Comparison of ENCODE assay signal across 1 cellular context in the genomic region with DNA sequence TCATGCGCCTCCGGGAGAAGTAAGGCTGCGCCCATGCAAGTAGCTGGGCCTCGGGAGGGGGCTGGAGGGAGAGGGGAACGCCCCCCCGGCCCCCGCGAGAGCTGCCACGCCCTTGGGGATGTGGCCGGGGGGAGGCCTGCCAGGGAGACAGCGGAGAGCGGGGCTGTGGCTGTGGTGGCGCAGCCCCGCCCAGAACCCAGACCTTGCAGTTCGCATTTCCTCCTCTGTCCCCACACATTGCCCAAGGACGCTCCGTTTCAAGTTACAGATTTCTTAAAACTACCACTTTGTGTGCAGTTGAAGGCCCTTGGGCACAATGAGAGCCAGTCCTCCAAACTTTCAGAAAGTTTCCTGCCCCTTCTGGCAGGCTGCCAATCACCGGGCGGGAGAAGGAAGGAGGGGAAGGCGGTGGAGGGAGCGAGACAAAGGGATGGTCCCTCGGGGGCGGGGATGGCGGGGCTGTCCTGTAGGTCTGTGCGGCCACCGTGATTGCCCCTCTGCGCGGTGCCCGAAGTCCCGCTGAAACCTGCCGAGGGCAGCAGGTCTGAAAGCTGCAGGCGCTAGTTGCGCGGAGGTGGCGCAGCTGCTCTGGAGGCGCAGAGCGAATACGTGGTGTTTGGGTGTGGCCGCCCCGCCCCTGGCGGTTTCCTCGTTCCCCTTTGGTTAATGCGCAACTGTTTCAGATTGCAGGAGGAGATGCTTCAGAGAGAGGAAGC.
A peak's percentile ranks its signal among the peaks of the same experiment; 100 is the strongest.
TF ChIP-seq lines count a peak whose summit lies in the region.

No MANE protein-coding gene starts in this region.

TF ChIP-seq in K562, 482 proteins besides CTCF, POLR2A, EP300 and RAD21 (continued from another document and continues in another):
- TF ChIP-seq, protein P1, sequence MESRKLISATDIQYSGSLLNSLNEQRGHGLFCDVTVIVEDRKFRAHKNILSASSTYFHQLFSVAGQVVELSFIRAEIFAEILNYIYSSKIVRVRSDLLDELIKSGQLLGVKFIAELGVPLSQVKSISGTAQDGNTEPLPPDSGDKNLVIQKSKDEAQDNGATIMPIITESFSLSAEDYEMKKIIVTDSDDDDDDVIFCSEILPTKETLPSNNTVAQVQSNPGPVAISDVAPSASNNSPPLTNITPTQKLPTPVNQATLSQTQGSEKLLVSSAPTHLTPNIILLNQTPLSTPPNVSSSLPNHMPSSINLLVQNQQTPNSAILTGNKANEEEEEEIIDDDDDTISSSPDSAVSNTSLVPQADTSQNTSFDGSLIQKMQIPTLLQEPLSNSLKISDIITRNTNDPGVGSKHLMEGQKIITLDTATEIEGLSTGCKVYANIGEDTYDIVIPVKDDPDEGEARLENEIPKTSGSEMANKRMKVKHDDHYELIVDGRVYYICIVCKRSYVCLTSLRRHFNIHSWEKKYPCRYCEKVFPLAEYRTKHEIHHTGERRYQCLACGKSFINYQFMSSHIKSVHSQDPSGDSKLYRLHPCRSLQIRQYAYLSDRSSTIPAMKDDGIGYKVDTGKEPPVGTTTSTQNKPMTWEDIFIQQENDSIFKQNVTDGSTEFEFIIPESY (CRISPR knock-in tag; IDR thresholded peaks at IDR 0.05): peak; percentile 19; the same call in 1 of the 2 replicates
- TF ChIP-seq ZNF197 (CRISPR knock-in tag; IDR thresholded peaks at IDR 0.05; ENCODE audit: low read depth): no peak
- TF ChIP-seq, protein P2, sequence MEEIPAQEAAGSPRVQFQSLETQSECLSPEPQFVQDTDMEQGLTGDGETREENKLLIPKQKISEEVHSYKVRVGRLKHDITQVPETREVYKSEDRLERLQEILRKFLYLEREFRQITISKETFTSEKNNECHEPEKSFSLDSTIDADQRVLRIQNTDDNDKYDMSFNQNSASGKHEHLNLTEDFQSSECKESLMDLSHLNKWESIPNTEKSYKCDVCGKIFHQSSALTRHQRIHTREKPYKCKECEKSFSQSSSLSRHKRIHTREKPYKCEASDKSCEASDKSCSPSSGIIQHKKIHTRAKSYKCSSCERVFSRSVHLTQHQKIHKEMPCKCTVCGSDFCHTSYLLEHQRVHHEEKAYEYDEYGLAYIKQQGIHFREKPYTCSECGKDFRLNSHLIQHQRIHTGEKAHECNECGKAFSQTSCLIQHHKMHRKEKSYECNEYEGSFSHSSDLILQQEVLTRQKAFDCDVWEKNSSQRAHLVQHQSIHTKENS (CRISPR knock-in tag; IDR thresholded peaks at IDR 0.05): no peak
- TF ChIP-seq ZNF174 (CRISPR knock-in tag; IDR thresholded peaks at IDR 0.05): no peak
- TF ChIP-seq, protein P3, sequence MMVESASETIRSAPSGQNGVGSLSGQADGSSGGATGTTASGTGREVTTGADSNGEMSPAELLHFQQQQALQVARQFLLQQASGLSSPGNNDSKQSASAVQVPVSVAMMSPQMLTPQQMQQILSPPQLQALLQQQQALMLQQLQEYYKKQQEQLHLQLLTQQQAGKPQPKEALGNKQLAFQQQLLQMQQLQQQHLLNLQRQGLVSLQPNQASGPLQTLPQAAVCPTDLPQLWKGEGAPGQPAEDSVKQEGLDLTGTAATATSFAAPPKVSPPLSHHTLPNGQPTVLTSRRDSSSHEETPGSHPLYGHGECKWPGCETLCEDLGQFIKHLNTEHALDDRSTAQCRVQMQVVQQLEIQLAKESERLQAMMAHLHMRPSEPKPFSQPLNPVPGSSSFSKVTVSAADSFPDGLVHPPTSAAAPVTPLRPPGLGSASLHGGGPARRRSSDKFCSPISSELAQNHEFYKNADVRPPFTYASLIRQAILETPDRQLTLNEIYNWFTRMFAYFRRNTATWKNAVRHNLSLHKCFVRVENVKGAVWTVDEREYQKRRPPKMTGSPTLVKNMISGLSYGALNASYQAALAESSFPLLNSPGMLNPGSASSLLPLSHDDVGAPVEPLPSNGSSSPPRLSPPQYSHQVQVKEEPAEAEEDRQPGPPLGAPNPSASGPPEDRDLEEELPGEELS (CRISPR knock-in tag; IDR thresholded peaks at IDR 0.05; ENCODE audit: borderline replicate concordance): peak; percentile 21; the same call in 1 of the 2 replicates
- TF ChIP-seq ZNF830 (CRISPR knock-in tag; IDR thresholded peaks at IDR 0.05): 0 out of 2 replicates have a peak, but pooled peaks have one; percentile 50
- TF ChIP-seq, protein P4, sequence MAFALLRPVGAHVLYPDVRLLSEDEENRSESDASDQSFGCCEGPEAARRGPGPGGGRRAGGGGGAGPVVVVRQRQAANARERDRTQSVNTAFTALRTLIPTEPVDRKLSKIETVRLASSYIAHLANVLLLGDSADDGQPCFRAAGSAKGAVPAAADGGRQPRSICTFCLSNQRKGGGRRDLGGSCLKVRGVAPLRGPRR (CRISPR knock-in tag; IDR thresholded peaks at IDR 0.05): no peak
- TF ChIP-seq, protein P5, sequence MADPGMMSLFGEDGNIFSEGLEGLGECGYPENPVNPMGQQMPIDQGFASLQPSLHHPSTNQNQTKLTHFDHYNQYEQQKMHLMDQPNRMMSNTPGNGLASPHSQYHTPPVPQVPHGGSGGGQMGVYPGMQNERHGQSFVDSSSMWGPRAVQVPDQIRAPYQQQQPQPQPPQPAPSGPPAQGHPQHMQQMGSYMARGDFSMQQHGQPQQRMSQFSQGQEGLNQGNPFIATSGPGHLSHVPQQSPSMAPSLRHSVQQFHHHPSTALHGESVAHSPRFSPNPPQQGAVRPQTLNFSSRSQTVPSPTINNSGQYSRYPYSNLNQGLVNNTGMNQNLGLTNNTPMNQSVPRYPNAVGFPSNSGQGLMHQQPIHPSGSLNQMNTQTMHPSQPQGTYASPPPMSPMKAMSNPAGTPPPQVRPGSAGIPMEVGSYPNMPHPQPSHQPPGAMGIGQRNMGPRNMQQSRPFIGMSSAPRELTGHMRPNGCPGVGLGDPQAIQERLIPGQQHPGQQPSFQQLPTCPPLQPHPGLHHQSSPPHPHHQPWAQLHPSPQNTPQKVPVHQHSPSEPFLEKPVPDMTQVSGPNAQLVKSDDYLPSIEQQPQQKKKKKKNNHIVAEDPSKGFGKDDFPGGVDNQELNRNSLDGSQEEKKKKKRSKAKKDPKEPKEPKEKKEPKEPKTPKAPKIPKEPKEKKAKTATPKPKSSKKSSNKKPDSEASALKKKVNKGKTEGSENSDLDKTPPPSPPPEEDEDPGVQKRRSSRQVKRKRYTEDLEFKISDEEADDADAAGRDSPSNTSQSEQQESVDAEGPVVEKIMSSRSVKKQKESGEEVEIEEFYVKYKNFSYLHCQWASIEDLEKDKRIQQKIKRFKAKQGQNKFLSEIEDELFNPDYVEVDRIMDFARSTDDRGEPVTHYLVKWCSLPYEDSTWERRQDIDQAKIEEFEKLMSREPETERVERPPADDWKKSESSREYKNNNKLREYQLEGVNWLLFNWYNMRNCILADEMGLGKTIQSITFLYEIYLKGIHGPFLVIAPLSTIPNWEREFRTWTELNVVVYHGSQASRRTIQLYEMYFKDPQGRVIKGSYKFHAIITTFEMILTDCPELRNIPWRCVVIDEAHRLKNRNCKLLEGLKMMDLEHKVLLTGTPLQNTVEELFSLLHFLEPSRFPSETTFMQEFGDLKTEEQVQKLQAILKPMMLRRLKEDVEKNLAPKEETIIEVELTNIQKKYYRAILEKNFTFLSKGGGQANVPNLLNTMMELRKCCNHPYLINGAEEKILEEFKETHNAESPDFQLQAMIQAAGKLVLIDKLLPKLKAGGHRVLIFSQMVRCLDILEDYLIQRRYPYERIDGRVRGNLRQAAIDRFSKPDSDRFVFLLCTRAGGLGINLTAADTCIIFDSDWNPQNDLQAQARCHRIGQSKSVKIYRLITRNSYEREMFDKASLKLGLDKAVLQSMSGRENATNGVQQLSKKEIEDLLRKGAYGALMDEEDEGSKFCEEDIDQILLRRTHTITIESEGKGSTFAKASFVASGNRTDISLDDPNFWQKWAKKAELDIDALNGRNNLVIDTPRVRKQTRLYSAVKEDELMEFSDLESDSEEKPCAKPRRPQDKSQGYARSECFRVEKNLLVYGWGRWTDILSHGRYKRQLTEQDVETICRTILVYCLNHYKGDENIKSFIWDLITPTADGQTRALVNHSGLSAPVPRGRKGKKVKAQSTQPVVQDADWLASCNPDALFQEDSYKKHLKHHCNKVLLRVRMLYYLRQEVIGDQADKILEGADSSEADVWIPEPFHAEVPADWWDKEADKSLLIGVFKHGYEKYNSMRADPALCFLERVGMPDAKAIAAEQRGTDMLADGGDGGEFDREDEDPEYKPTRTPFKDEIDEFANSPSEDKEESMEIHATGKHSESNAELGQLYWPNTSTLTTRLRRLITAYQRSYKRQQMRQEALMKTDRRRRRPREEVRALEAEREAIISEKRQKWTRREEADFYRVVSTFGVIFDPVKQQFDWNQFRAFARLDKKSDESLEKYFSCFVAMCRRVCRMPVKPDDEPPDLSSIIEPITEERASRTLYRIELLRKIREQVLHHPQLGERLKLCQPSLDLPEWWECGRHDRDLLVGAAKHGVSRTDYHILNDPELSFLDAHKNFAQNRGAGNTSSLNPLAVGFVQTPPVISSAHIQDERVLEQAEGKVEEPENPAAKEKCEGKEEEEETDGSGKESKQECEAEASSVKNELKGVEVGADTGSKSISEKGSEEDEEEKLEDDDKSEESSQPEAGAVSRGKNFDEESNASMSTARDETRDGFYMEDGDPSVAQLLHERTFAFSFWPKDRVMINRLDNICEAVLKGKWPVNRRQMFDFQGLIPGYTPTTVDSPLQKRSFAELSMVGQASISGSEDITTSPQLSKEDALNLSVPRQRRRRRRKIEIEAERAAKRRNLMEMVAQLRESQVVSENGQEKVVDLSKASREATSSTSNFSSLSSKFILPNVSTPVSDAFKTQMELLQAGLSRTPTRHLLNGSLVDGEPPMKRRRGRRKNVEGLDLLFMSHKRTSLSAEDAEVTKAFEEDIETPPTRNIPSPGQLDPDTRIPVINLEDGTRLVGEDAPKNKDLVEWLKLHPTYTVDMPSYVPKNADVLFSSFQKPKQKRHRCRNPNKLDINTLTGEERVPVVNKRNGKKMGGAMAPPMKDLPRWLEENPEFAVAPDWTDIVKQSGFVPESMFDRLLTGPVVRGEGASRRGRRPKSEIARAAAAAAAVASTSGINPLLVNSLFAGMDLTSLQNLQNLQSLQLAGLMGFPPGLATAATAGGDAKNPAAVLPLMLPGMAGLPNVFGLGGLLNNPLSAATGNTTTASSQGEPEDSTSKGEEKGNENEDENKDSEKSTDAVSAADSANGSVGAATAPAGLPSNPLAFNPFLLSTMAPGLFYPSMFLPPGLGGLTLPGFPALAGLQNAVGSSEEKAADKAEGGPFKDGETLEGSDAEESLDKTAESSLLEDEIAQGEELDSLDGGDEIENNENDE (IDR thresholded peaks at IDR 0.05; ENCODE audit: low read depth, low read length): no peak
- TF ChIP-seq, protein P6, sequence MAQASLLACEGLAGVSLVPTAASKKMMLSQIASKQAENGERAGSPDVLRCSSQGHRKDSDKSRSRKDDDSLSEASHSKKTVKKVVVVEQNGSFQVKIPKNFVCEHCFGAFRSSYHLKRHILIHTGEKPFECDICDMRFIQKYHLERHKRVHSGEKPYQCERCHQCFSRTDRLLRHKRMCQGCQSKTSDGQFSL (CRISPR knock-in tag; IDR thresholded peaks at IDR 0.05): no peak; the same call in 1 of the 2 replicates
- TF ChIP-seq, protein P6 (tag; IDR thresholded peaks at IDR 0.05): no peak
- TF ChIP-seq, protein P7, sequence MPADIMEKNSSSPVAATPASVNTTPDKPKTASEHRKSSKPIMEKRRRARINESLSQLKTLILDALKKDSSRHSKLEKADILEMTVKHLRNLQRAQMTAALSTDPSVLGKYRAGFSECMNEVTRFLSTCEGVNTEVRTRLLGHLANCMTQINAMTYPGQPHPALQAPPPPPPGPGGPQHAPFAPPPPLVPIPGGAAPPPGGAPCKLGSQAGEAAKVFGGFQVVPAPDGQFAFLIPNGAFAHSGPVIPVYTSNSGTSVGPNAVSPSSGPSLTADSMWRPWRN (IDR thresholded peaks at IDR 0.05; ENCODE audit: low read depth): no peak
- TF ChIP-seq, protein P8, sequence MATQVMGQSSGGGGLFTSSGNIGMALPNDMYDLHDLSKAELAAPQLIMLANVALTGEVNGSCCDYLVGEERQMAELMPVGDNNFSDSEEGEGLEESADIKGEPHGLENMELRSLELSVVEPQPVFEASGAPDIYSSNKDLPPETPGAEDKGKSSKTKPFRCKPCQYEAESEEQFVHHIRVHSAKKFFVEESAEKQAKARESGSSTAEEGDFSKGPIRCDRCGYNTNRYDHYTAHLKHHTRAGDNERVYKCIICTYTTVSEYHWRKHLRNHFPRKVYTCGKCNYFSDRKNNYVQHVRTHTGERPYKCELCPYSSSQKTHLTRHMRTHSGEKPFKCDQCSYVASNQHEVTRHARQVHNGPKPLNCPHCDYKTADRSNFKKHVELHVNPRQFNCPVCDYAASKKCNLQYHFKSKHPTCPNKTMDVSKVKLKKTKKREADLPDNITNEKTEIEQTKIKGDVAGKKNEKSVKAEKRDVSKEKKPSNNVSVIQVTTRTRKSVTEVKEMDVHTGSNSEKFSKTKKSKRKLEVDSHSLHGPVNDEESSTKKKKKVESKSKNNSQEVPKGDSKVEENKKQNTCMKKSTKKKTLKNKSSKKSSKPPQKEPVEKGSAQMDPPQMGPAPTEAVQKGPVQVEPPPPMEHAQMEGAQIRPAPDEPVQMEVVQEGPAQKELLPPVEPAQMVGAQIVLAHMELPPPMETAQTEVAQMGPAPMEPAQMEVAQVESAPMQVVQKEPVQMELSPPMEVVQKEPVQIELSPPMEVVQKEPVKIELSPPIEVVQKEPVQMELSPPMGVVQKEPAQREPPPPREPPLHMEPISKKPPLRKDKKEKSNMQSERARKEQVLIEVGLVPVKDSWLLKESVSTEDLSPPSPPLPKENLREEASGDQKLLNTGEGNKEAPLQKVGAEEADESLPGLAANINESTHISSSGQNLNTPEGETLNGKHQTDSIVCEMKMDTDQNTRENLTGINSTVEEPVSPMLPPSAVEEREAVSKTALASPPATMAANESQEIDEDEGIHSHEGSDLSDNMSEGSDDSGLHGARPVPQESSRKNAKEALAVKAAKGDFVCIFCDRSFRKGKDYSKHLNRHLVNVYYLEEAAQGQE (CRISPR knock-in tag; IDR thresholded peaks at IDR 0.05; ENCODE audit: low read depth): 0 out of 2 replicates have a peak, but pooled peaks have one; percentile 44
- peak; percentile 51 for TF ChIP-seq GABPB1 (CRISPR knock-in tag; IDR thresholded peaks at IDR 0.05)
- no peak for TF ChIP-seq PCBP2 (IDR thresholded peaks at IDR 0.05; ENCODE audit: low read depth, low read length, poor library complexity, severe bottlenecking)
- peak; percentile 37; the same call in 1 of the 2 replicates for TF ChIP-seq NR2C2 (CRISPR knock-in tag; IDR thresholded peaks at IDR 0.05)
- TF ChIP-seq NR2C2 (tag; IDR thresholded peaks at IDR 0.05): no peak; the same call in 1 of the 2 replicates
- TF ChIP-seq KAT7 (CRISPR knock-in tag; IDR thresholded peaks at IDR 0.05; ENCODE audit: borderline replicate concordance): peak; percentile 43; the same call in 1 of the 2 replicates
- peak; percentile 76 for TF ChIP-seq C11orf30 (IDR thresholded peaks at IDR 0.05; ENCODE audit: low read depth)
- TF ChIP-seq FOXP1 (CRISPR knock-in tag; IDR thresholded peaks at IDR 0.05): 0 out of 2 replicates have a peak, but pooled peaks have one; percentile 73
- TF ChIP-seq HNRNPK (IDR thresholded peaks at IDR 0.05; ENCODE audit: low read depth, low read length, poor library complexity, severe bottlenecking): no peak
- TF ChIP-seq STAG1 (CRISPR knock-in tag; IDR thresholded peaks at IDR 0.05; ENCODE audit: borderline replicate concordance): no peak
- TF ChIP-seq TGIF2 (CRISPR knock-in tag; IDR thresholded peaks at IDR 0.05): peak; percentile 8; the same call in 1 of the 2 replicates
- no peak for TF ChIP-seq KLF16 (IDR thresholded peaks at IDR 0.05)
- no peak for TF ChIP-seq ZNF239 (CRISPR knock-in tag; IDR thresholded peaks at IDR 0.05)
- TF ChIP-seq RFX1 (IDR thresholded peaks at IDR 0.05): no peak
